9 cellular contexts compared by ENCODE assay signal in the genomic region with DNA sequence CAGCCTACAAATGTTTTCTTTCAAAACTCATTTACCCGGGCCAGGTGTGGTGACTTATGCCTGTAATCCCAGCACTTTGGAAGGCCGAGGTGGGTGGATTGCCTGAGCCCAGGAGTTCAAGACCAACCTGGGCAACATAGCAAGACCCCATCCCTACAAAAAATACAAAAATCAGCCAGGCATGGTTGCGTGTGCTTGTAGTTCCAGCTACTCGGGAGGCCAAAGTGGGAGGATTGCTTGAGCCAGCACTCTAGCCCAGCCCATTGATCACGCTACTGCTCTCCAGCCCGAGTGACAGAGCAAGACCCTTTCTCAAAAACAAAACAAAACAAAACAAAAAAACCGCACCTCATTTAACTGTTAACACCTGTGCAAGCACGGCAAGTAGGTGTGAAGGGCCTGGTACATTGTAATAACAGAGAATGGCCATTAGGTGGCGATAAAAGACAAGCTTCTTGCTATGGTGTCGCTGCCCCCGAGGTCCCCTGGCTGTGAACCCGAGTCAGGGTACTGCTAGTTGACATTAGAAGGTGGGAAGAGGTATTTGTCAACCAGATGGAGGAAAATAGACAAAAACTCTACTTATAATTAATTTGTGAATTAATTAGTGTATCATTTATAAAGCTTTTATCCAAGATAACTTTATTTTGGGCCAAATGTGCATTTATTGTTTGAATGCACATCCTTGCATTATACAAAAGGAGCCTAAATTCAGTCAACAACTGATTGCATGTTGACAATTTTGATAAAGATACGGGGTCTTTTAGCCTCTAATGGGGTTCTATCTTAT.
DNase-seq lines count a peak whose midpoint lies in the region; ATAC-seq and TF ChIP-seq lines count a peak whose summit lies in the region.
"Had no signal": no experiment of that assay in that cellular context is flagged by ENCODE, and none has a peak within 500 bp of the region (broad histone marks: within the 10 kb centered on the region; RNA-seq: fewer than 3 reads in every experiment).

No MANE protein-coding gene starts in this region.

- TF ChIP-seq CTCF in VCaP (conservative IDR thresholded peaks at IDR 0.05) (peak; percentile 97), coronary artery (IDR thresholded peaks at IDR 0.05) (peak; percentile 75), left lung (IDR thresholded peaks at IDR 0.05) (peak; percentile 88 to 93)

- H3K36me3 ChIP-seq in left lung = no peaks in the 10 kb centered on the region
- H3K36me3 ChIP-seq: BLaER1 had no signal

- intact Hi-C loops in left lung (cut with DNase I) = loop anchor here in 1 of 2 donors (5.0 kb wide), 1 partner anchor 199 kb away; no protein-coding TSS in a partner anchor

- peak; percentile 75 for ATAC-seq in HG02970 (IDR thresholded peaks at IDR 0.05; ENCODE audit: low FRiP score, unreplicated experiment)
- ATAC-seq in left lung = peak; percentile 95

- DNase-seq in NCI-H446 (lab: John Stamatoyannopoulos, UW) (peak; percentile 10 to 74), NCI-H446 treated with DMSO at 0.1 percent for 48 hours (lab: John Stamatoyannopoulos, UW) (no peak), NCI-H2171 treated with DMSO at 0.1 percent for 48 hours (lab: John Stamatoyannopoulos, UW) (peak; percentile 76), coronary artery (ENCODE audit: low spot score) (no peak), left lung (no peak)
- DNase-seq in stimulated activated CD8-positive, alpha-beta memory T cell treated with anti-CD3 and anti-CD28 coated beads, Interleukin-15, amount 100 ng/mL, for 1 hour (ENCODE audit: low read depth) = peak; percentile 7

- H3K27ac ChIP-seq in VCaP = peak overlapping the region; percentile 44
- no peak overlapping the region for H3K27ac ChIP-seq in coronary artery
- no peak overlapping the region for H3K27ac ChIP-seq in left lung
- H3K27ac ChIP-seq: BLaER1 had no signal

- H3K4me1 ChIP-seq in left lung = no peaks in the 10 kb centered on the region

- H3K9me3 ChIP-seq in left lung = no peaks in the 10 kb centered on the region
- H3K9me3 ChIP-seq: BLaER1 had no signal

- H3K4me3 ChIP-seq in coronary artery = no peak overlapping the region
- no peak overlapping the region for H3K4me3 ChIP-seq in left lung
- H3K4me3 ChIP-seq: BLaER1 had no signal

- no peaks in the 10 kb centered on the region for H3K27me3 ChIP-seq in left lung
- H3K27me3 ChIP-seq: BLaER1 had no signal

Comparison
In these comparisons a context has a peak if more than half of its experiments do, and no peak if none do; other contexts are left out.
1. DNase-seq: peak in NCI-H446 (2 of 2), NCI-H2171 treated with DMSO at 0.1 percent for 48 hours (single experiment) and stimulated activated CD8-positive, alpha-beta memory T cell treated with anti-CD3 and anti-CD28 coated beads, Interleukin-15, amount 100 ng/mL, for 1 hour (single experiment); none in NCI-H446 treated with DMSO at 0.1 percent for 48 hours (single experiment), coronary artery (single experiment) and left lung (0 of 2).
2. Peak in every context shown above with its lines, with median percentiles within 50 percentile points of each other: CTCF ChIP-seq.